25 cellular contexts compared by ENCODE assay signal in the genomic region with DNA sequence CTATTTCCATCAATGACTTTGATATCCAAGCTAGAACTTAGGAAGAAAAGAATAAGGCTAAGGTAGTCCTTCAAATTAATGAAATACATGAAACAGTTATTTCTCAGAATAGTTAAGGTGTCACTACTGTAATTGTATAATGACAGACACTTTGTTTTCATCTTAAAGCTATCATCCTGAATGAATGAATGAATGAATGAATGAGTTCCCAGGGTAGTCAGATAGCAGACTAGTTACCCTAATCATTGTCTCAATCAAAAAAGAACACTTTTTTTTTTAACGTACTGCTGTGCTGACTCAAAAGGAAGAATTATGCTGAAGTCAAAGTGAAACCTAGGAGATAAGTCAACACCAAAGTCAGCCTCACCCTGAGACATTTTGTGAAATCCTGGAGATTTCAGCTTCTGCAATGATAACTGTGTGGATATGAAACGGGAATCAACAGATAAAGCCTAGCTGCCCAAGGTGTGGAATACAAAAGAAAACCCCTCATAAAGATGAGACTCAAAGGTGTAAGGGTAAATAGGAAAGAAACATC.
"Had no signal": no experiment of that assay in that cellular context is flagged by ENCODE, and none has a peak within 500 bp of the region (broad histone marks: within the 10 kb centered on the region; RNA-seq: fewer than 3 reads in every experiment).

No MANE protein-coding gene starts in this region.

- ATAC-seq: PC-3, SK-N-SH treated with all-trans-retinoic acid at 6 μM for 48 hours, WTC11 had no signal

- H3K36me3 ChIP-seq: ascending aorta, SJSA1 had no signal

- H3K36me3 Mint-ChIP-seq: activated CD4-positive, alpha-beta memory T cell treated with anti-CD3 and anti-CD28 coated beads for 36 hours; activated naive CD4-positive, alpha-beta T cell treated with anti-CD3 and anti-CD28 coated beads, Interleukin-2, amount 50 U/mL, for 24 hours; brain; WTC11 had no signal

- H3K9me3 ChIP-seq: ascending aorta, SJSA1 had no signal

- H3K4me3 Mint-ChIP-seq: activated CD4-positive, alpha-beta memory T cell treated with anti-CD3 and anti-CD28 coated beads for 36 hours; activated CD4-positive, alpha-beta T cell treated with anti-CD3 and anti-CD28 coated beads, Interleukin-2, amount 10 ng/mL, durations not matched to agents 7 days and 5 days; activated naive CD4-positive, alpha-beta T cell treated with anti-CD3 and anti-CD28 coated beads, Interleukin-2, amount 50 U/mL, for 24 hours; brain; central memory CD8-positive, alpha-beta T cell; WTC11 had no signal

- H3K27me3 Mint-ChIP-seq: activated CD4-positive, alpha-beta memory T cell treated with anti-CD3 and anti-CD28 coated beads for 36 hours; activated CD4-positive, alpha-beta T cell treated with anti-CD3 and anti-CD28 coated beads, Interleukin-2, amount 10 ng/mL, durations not matched to agents 7 days and 5 days; activated naive CD4-positive, alpha-beta T cell treated with anti-CD3 and anti-CD28 coated beads, Interleukin-2, amount 50 U/mL, for 24 hours; central memory CD8-positive, alpha-beta T cell had no signal

- H3K4me1 Mint-ChIP-seq: activated naive CD4-positive, alpha-beta T cell treated with anti-CD3 and anti-CD28 coated beads, Interleukin-2, amount 50 U/mL, for 24 hours; brain; central memory CD8-positive, alpha-beta T cell; WTC11 had no signal

- H3K27ac Mint-ChIP-seq: activated CD4-positive, alpha-beta memory T cell treated with anti-CD3 and anti-CD28 coated beads for 36 hours; activated CD4-positive, alpha-beta T cell treated with anti-CD3 and anti-CD28 coated beads, Interleukin-2, amount 10 ng/mL, durations not matched to agents 7 days and 5 days; activated naive CD4-positive, alpha-beta T cell treated with anti-CD3 and anti-CD28 coated beads, Interleukin-2, amount 50 U/mL, for 24 hours; brain; WTC11 had no signal

- H3K4me1 ChIP-seq: ascending aorta, SJSA1 had no signal

- H3K4me3 ChIP-seq: ascending aorta, SJSA1 had no signal

- H3K9me3 Mint-ChIP-seq: activated CD4-positive, alpha-beta memory T cell treated with anti-CD3 and anti-CD28 coated beads for 36 hours; activated CD4-positive, alpha-beta T cell treated with anti-CD3 and anti-CD28 coated beads, Interleukin-2, amount 10 ng/mL, durations not matched to agents 7 days and 5 days; activated naive CD4-positive, alpha-beta T cell treated with anti-CD3 and anti-CD28 coated beads, Interleukin-2, amount 50 U/mL, for 24 hours; brain; central memory CD8-positive, alpha-beta T cell; WTC11 had no signal

- H3K27me3 ChIP-seq: ascending aorta, SJSA1 had no signal

- DNase-seq: activated CD4-positive, alpha-beta memory T cell treated with anti-CD3 and anti-CD28 coated beads for 36 hours; activated CD4-positive, alpha-beta T cell treated with anti-CD3 and anti-CD28 coated beads, Interleukin-2, amount 10 ng/mL, durations not matched to agents 7 days and 5 days; activated CD4-positive, CD25-positive, alpha-beta regulatory T cell treated with anti-CD3 and anti-CD28 coated beads, Interleukin-2, amount 50 U/mL, for 72 hours; activated CD8-positive, alpha-beta memory T cell treated with anti-CD3 and anti-CD28 coated beads, Interleukin-2, amount 50 U/mL, for 4 hours; activated effector memory CD4-positive, alpha-beta T cell treated with Interleukin-2 at 50 U/mL for 16 hours; activated naive CD4-positive, alpha-beta T cell; amniotic stem cell; KG1; NCI-H1092; NCI-H1417; NCI-H1930; NCI-H2171; NCI-H2227 treated with DMSO at 0.1 percent for 48 hours; NCI-H526; NCI-H774; PC-3; SHP77; SW 1271 had no signal

- H3K27ac ChIP-seq: ascending aorta, SJSA1 had no signal
